ENCODE assay signal across 18 cellular contexts in the genomic region with DNA sequence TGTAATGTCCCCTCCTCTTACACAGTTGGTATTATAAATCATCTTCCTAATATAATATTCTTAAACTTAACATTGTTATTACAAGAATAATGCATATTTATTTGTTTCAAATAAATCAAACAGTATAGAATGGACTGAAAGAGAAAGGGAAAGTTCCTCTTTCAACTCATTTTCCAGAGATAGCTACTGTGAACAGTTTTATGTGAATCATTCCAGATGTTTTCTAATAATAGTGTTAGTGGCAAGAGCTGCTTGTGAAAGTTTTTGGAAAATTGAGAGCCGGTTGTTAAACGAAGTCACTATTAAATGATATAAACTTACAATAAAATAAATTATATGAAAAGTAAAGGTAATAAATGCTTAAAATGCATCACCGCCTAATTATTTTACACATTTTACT. TPM values are rescaled to one million over a fixed set of nuclear protein-coding genes. Genes with fewer than 3 reads are reported as not detected.
DNase-seq lines count a peak whose midpoint lies in the region; ATAC-seq, FAIRE-seq and TF ChIP-seq lines count a peak whose summit lies in the region.
"Had no signal": no experiment of that assay in that cellular context is flagged by ENCODE, and none has a peak within 500 bp of the region (broad histone marks: within the 10 kb centered on the region; RNA-seq: fewer than 3 reads in every experiment).

No MANE protein-coding gene starts in this region.

- DNase-seq in left ventricle myocardium inferior (no peak), right cardiac atrium (no peak), SJCRH30 (no peak), kidney (no peak), thyroid gland (no peak), cardiac septum (ENCODE audit: low spot score) (no peak), spleen (no peak)
- DNase-seq: CD4-positive, alpha-beta T cell; DND-41; GDM1; KBM-7; NCI-H1092; NCI-H1694; NK-92 treated with Interleukin-12 subunit alpha and Interleukin-12 subunit beta, amount 100 ng/mL, for 24 hours had no signal

- no peak overlapping the region for H3K4me3 ChIP-seq in left ventricle myocardium inferior
- H3K4me3 ChIP-seq in right cardiac atrium (ENCODE audit: low read length), result no peak overlapping the region
- H3K4me3 ChIP-seq in SJCRH30, result no peak overlapping the region
- H3K4me3 ChIP-seq in kidney (ENCODE audit: low read length in 2 of 2), result no peak overlapping the region
- H3K4me3 ChIP-seq in thyroid gland (replicated peaks in 1 of 3), result no peak overlapping the region
- no peak overlapping the region for H3K4me3 ChIP-seq in spleen

- no peak overlapping the region for H3K9ac ChIP-seq in kidney (ENCODE audit: low read length in 2 of 2)

- H3K9me3 ChIP-seq in left ventricle myocardium inferior (replicated peaks) (no peaks in the 10 kb centered on the region), right cardiac atrium (ENCODE audit: control insufficient read depth, low read length) (no peaks in the 10 kb centered on the region), SJCRH30 (replicated peaks) (no peaks in the 10 kb centered on the region; the same call in 1 of the 2 replicates), kidney (ENCODE audit: control insufficient read depth in 1 of 2, low read length in 2 of 2) (no peaks in the 10 kb centered on the region), thyroid gland (no peaks in the 10 kb centered on the region), spleen (peaks cover 0 to 5% (median 0%) of the 10 kb centered on the region in 8 donors)

- WGBS in right cardiac atrium, result 59% methylated on average over 3 of the region's 3 CpGs
- WGBS in thyroid gland, 2 donors, result 75 to 80% methylated on average over 3 of the region's 3 CpGs
- 76 to 84% (median 81%) methylated on average over 3 of the region's 3 CpGs for WGBS in spleen, 5 donors

- H3K4me1 ChIP-seq in left ventricle myocardium inferior (peaks cover 17% of the 10 kb centered on the region), right cardiac atrium (ENCODE audit: control insufficient read depth, insufficient read depth, low read length) (no peaks in the 10 kb centered on the region), SJCRH30 (peaks cover 26% of the 10 kb centered on the region), kidney (ENCODE audit: control insufficient read depth in 1 of 2, insufficient read depth in 1 of 2, low read depth in 1 of 2, low read length in 2 of 2) (no peaks in the 10 kb centered on the region), thyroid gland (peaks cover 0 to 12% of the 10 kb centered on the region in 2 donors), spleen (peaks cover 4 to 35% (median 7%) of the 10 kb centered on the region in 6 donors)

- TF ChIP-seq CTCF in left ventricle myocardium inferior (IDR thresholded peaks at IDR 0.05; ENCODE audit: borderline replicate concordance), result no peak
- no peak for TF ChIP-seq CTCF in kidney (IDR thresholded peaks at IDR 0.05; ENCODE audit: borderline replicate concordance, extremely low read depth, insufficient read depth)
- TF ChIP-seq CTCF in thyroid gland (IDR thresholded peaks at IDR 0.05), result no peak
- TF ChIP-seq CTCF in spleen (IDR thresholded peaks at IDR 0.05 in 8 of 11, conservative IDR thresholded peaks at IDR 0.05 in 3 of 11), result no peak

- no peaks in the 10 kb centered on the region for H3K36me3 ChIP-seq in left ventricle myocardium inferior
- no peaks in the 10 kb centered on the region for H3K36me3 ChIP-seq in SJCRH30
- H3K36me3 ChIP-seq in kidney (ENCODE audit: control insufficient read depth in 1 of 2, insufficient read depth in 2 of 2, low read length in 2 of 2), result no peaks in the 10 kb centered on the region
- H3K36me3 ChIP-seq in thyroid gland, result no peaks in the 10 kb centered on the region
- no peaks in the 10 kb centered on the region for H3K36me3 ChIP-seq in spleen

- H3K27me3 ChIP-seq in left ventricle myocardium inferior (ENCODE audit: low read depth) (no peaks in the 10 kb centered on the region), right cardiac atrium (ENCODE audit: control insufficient read depth, insufficient read depth) (no peaks in the 10 kb centered on the region), SJCRH30 (no peaks in the 10 kb centered on the region), thyroid gland (no peaks in the 10 kb centered on the region), spleen (replicated peaks in 1 of 7) (no peaks in the 10 kb centered on the region)

- intact Hi-C loops in left ventricle myocardium inferior (cut with micrococcal nuclease), result no loop called here
- intact Hi-C loops in right cardiac atrium (cut with DNase I), result no loop called here
- intact Hi-C loops in kidney (cut with DNase I), result no loop called here
- intact Hi-C loops in thyroid gland (cut with DNase I), result no loop called here
- intact Hi-C loops in cardiac septum (cut with DNase I), result no loop called here
- intact Hi-C loops in spleen (cut with DNase I; ENCODE audit: low total_unique reads), result loop anchor here (10.0 kb wide), 1 partner anchor 95 kb away; no protein-coding TSS in a partner anchor

- H3K27ac ChIP-seq in left ventricle myocardium inferior (replicated peaks) (peak overlapping the region; percentile 42), right cardiac atrium (ENCODE audit: low read length) (no peak overlapping the region), SJCRH30 (peak overlapping the region; percentile 48), kidney (ENCODE audit: low read depth in 2 of 2, low read length in 2 of 2) (no peak overlapping the region), thyroid gland (peak overlapping the region; percentile 28 to 67 (median 41)), spleen (peak overlapping the region in 1 of 8 donors; percentile 18)

- TF ChIP-seq POLR2A in thyroid gland (IDR thresholded peaks at IDR 0.05) (no peak), spleen (IDR thresholded peaks at IDR 0.05) (no peak)

- no peak for ATAC-seq in right cardiac atrium
- no peak for ATAC-seq in GM18519 (IDR thresholded peaks at IDR 0.05; ENCODE audit: low FRiP score, unreplicated experiment)

- peak; percentile 90 for FAIRE-seq in kidney (lab: Jason Lieb, UNC)
- FAIRE-seq: H1 had no signal

RNA-seq across cellular contexts. Expression of a gene that starts 14.5 kb away (rescaled TPM):
- total RNA-seq in left ventricle myocardium inferior (955 TPM), right cardiac atrium (1,000 to 10,000 TPM; 1,054 to 1,542 (median 1,304) TPM), kidney (2,421 TPM), thyroid gland (1,000 to 10,000 TPM in 3 of 4 donors, 100 to 1,000 TPM in 1; 854 to 2,672 (median 1,302) TPM), cardiac septum (921 TPM), spleen (over 10,000 TPM in 3 of 7 donors, 1,000 to 10,000 TPM in 4; 6,343 to 12,135 (median 6,919) TPM)
- polyA plus RNA-seq in right cardiac atrium (2,718 TPM), kidney (ENCODE audit: insufficient read depth, low read depth, low replicate concordance) (3,432 TPM), spleen (over 10,000 TPM; 14,844 to 19,174 (median 17,521) TPM)
- 1,274 and 1,377 TPM in 2 replicates for total RNA-seq in SJCRH30 (2014; rRNA removed; shearing (Covaris generic))

RNA-seq across cellular contexts. Expression of a gene that starts 55.0 kb away (rescaled TPM):
- total RNA-seq in left ventricle myocardium inferior (not detected), right cardiac atrium (not detected), kidney (not detected), thyroid gland (under 1 TPM in 1 of 4 donors, not detected in 3; 0.11 TPM), cardiac septum (not detected), spleen (10 to 100 TPM in 3 of 7 donors, under 1 TPM in 2, not detected in 2; 0.09 to 56.0 (median 12.3) TPM)
- polyA plus RNA-seq in right cardiac atrium (0.02 TPM), kidney (ENCODE audit: insufficient read depth, low read depth, low replicate concordance) (not detected), spleen (10 to 100 TPM in 1 of 3 donors, under 1 TPM in 1, not detected in 1; 0.16 to 10.5 TPM)
- 0.16 and 0.20 TPM in 2 replicates for total RNA-seq in SJCRH30 (2014; rRNA removed; shearing (Covaris generic))
- total RNA-seq: A673; CD4-positive, alpha-beta T cell; H1; M059J had no signal
- polyA plus RNA-seq: H1 had no signal

Comparison
In these comparisons a context has a peak if more than half of its experiments do, and no peak if none do; other contexts are left out.
1. H3K27ac ChIP-seq: peak in left ventricle myocardium inferior (single experiment), SJCRH30 (single experiment) and thyroid gland (3 of 3); none in right cardiac atrium (single experiment) and kidney (0 of 2).